ENCODE assay signal across 8 cellular contexts in the genomic region with DNA sequence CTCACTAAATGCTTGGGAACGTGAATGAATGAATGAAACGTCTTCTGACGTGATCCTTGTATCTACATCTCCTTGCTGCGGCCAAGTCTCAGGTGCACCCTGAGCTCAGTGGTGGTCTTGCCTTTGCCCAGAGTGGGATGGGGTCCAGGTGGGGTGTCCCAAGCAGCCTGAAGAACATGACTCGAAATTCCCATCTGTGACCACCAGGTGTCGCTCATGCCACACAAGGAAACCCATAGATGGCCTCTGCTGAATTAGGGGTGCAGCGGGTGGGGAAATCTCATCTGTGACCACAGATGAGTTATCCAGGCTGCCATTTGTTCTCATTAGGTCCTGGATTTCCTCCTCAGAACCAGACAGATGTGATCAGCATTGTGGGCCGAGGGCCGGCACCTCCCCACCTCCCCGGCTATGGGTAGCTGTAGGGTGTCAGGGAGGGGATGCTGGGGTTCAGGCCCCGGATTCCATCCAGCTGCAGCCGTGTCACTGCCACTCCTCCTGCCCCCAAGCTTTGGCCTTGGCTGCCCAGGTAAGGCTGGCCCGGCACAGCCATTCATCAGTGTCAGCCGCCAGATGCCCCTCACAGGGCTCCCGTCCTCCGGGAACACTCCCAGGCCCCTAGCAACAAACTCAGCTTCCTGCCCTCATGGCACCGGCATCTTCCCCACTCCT. TPM values are rescaled to one million over a fixed set of nuclear protein-coding genes. Genes with fewer than 3 reads are reported as not detected.
A peak's percentile ranks its signal among the peaks of the same experiment; 100 is the strongest.
DNase-seq lines count a peak whose midpoint lies in the region; ATAC-seq and TF ChIP-seq lines count a peak whose summit lies in the region.

No MANE protein-coding gene starts in this region.

- no peak for ATAC-seq in HG02981 (IDR thresholded peaks at IDR 0.05; ENCODE audit: unreplicated experiment)

- H3K4me3 Mint-ChIP-seq in progenitor cell of endocrine pancreas (ENCODE audit: low read depth): no peak overlapping the region

- no peak for TF ChIP-seq POLR2A in uterus (IDR thresholded peaks at IDR 0.05)

- TF ChIP-seq CTCF in progenitor cell of endocrine pancreas (IDR thresholded peaks at IDR 0.05; ENCODE audit: unreplicated experiment): peak; percentile 95
- peak; percentile 85 to 93 (median 88) for TF ChIP-seq CTCF in uterus (IDR thresholded peaks at IDR 0.05)

- H3K27ac ChIP-seq in SJSA1 (peak overlapping the region; percentile 98; the same call in 1 of the 2 replicates), uterus (no peak overlapping the region)

- H3K9me3 Mint-ChIP-seq in progenitor cell of endocrine pancreas (ENCODE audit: low read depth): no peaks in the 10 kb centered on the region

- H3K27me3 ChIP-seq in SJSA1 (replicated peaks) (no peaks in the 10 kb centered on the region), uterus (no peaks in the 10 kb centered on the region)

- H3K27me3 Mint-ChIP-seq in progenitor cell of endocrine pancreas: no peaks in the 10 kb centered on the region

- H3K9me3 ChIP-seq in SJSA1 (replicated peaks) (no peaks in the 10 kb centered on the region), uterus (no peaks in the 10 kb centered on the region)

- peaks cover 14% of the 10 kb centered on the region for H3K4me1 Mint-ChIP-seq in progenitor cell of endocrine pancreas (ENCODE audit: low read depth)

- intact Hi-C loops in uterus (cut with DNase I; ENCODE audit: low total_unique reads): no loop called here

- peaks cover 30% of the 10 kb centered on the region for H3K4me1 ChIP-seq in SJSA1 (replicated peaks)
- peaks cover 0 to 8% of the 10 kb centered on the region in 2 donors for H3K4me1 ChIP-seq in uterus

- peak; percentile 77 for DNase-seq in ELF-1 (ENCODE audit: low read depth, low spot score)
- DNase-seq in HT-29 (ENCODE audit: low spot score): peak; percentile 95
- peak; percentile 63 to 70 for DNase-seq in SJSA1 (ENCODE audit: low read depth in 1 of 2, low spot score in 2 of 2)
- peak; percentile 74 for DNase-seq in activated naive CD4-positive, alpha-beta T cell treated with Interleukin-2 at 50 U/mL for 16 hours
- DNase-seq in germinal center (ENCODE audit: low spot score): peak; percentile 78
- peak; percentile 60 for DNase-seq in progenitor cell of endocrine pancreas (ENCODE audit: low spot score, unreplicated experiment)
- DNase-seq in uterus: peak; percentile 73 to 74

- no peaks in the 10 kb centered on the region for H3K36me3 Mint-ChIP-seq in progenitor cell of endocrine pancreas (ENCODE audit: insufficient read depth)

- H3K36me3 ChIP-seq in SJSA1: no peaks in the 10 kb centered on the region
- no peaks in the 10 kb centered on the region for H3K36me3 ChIP-seq in uterus

- H3K4me3 ChIP-seq in SJSA1 (no peak overlapping the region), uterus (no peak overlapping the region)

- H3K27ac Mint-ChIP-seq in progenitor cell of endocrine pancreas: no peak overlapping the region

RNA-seq across cellular contexts. Expression of a gene that starts 21.0 kb away (rescaled TPM):
- 10.4 and 11.2 TPM in 2 replicates for total RNA-seq in HT-29 (2014; rRNA removed; shearing (Covaris generic))
- total RNA-seq in SJSA1 (2014; rRNA removed; shearing (Covaris generic)): 16.3 and 31.2 TPM in 2 replicates
- 65.4 and 68.6 TPM in 2 replicates for total RNA-seq in progenitor cell of endocrine pancreas
- 100 to 1,000 TPM in 1 of 4 donors, 10 to 100 TPM in 3; 20.5 to 109 (median 50.3) TPM for total RNA-seq in uterus
